ENCODE assay signal across 1 cellular context in the genomic region with DNA sequence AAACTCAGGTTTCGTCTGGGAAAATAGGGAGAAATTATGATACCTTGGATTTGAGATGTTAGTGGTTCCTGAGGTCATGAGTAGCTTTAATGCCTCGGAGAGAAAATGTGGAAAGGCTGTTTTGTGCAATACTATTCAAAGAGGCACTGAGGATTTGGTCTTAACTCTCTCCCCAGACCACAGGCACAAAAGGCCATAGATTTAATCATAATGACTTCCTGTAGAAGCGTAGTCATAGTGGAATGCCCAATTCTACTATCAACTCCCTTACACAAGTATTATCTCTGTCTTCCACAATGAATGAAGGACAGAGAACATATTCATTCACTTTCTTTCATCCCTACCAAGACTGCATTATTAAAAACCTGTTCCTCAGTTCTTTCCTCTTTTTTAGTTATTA.
A peak's percentile ranks its signal among the peaks of the same experiment; 100 is the strongest.
TF ChIP-seq lines count a peak whose summit lies in the region.

No MANE protein-coding gene starts in this region.

TF ChIP-seq in K562, 482 proteins besides CTCF, POLR2A, EP300 and RAD21 (continued from another document):
- TF ChIP-seq ZNF707 (CRISPR knock-in tag; conservative IDR thresholded peaks at IDR 0.05), result no peak
- no peak for TF ChIP-seq ZNF77 (CRISPR knock-in tag; IDR thresholded peaks at IDR 0.05)
- no peak for TF ChIP-seq IRF1 (CRISPR knock-in tag; IDR thresholded peaks at IDR 0.05; ENCODE audit: borderline replicate concordance)
- TF ChIP-seq NCOA6 (IDR thresholded peaks at IDR 0.05), result no peak
- TF ChIP-seq, protein P1, sequence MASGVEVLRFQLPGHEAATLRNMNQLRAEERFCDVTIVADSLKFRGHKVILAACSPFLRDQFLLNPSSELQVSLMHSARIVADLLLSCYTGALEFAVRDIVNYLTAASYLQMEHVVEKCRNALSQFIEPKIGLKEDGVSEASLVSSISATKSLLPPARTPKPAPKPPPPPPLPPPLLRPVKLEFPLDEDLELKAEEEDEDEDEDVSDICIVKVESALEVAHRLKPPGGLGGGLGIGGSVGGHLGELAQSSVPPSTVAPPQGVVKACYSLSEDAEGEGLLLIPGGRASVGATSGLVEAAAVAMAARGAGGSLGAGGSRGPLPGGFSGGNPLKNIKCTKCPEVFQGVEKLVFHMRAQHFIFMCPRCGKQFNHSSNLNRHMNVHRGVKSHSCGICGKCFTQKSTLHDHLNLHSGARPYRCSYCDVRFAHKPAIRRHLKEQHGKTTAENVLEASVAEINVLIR (CRISPR knock-in tag; IDR thresholded peaks at IDR 0.05), result no peak
- no peak for TF ChIP-seq NR2C1 (IDR thresholded peaks at IDR 0.05)
- no peak for TF ChIP-seq NR2C1 (tag; IDR thresholded peaks at IDR 0.05)
- no peak for TF ChIP-seq ZNF740 (CRISPR knock-in tag; IDR thresholded peaks at IDR 0.05)
- TF ChIP-seq ZNF740 (tag; IDR thresholded peaks at IDR 0.05), result no peak
- TF ChIP-seq ZNF274 (IDR thresholded peaks at IDR 0.05; ENCODE audit: borderline replicate concordance, low read depth, low read length), result no peak
- no peak for TF ChIP-seq DNMT1 (IDR thresholded peaks at IDR 0.05)
- TF ChIP-seq KHSRP (IDR thresholded peaks at IDR 0.05), result no peak
- TF ChIP-seq NFE2 (IDR thresholded peaks at IDR 0.05; ENCODE audit: low read depth), result no peak
- no peak for TF ChIP-seq OTX1 (CRISPR knock-in tag; IDR thresholded peaks at IDR 0.05)
- 0 out of 4 replicates have a peak, but pooled peaks of 1 of the 2 experiments have one; percentile 27 for TF ChIP-seq KDM1A (IDR thresholded peaks at IDR 0.05)
- TF ChIP-seq NUFIP1 (IDR thresholded peaks at IDR 0.05; ENCODE audit: partially characterized antibody), result no peak
- TF ChIP-seq NCOR1 (IDR thresholded peaks at IDR 0.05), result peak; percentile 28; the same call in 1 of the 2 replicates
- no peak for TF ChIP-seq ZBTB34 (CRISPR knock-in tag; IDR thresholded peaks at IDR 0.05)
- no peak for TF ChIP-seq NEUROD1 (IDR thresholded peaks at IDR 0.05; ENCODE audit: borderline replicate concordance, low read depth, low read length, partially characterized antibody)
- 0 out of 2 replicates have a peak, but pooled peaks have one; percentile 18 for TF ChIP-seq TCF3 (CRISPR knock-in tag; IDR thresholded peaks at IDR 0.05)
